Comparison of ENCODE assay signal across 9 cellular contexts in the genomic region with DNA sequence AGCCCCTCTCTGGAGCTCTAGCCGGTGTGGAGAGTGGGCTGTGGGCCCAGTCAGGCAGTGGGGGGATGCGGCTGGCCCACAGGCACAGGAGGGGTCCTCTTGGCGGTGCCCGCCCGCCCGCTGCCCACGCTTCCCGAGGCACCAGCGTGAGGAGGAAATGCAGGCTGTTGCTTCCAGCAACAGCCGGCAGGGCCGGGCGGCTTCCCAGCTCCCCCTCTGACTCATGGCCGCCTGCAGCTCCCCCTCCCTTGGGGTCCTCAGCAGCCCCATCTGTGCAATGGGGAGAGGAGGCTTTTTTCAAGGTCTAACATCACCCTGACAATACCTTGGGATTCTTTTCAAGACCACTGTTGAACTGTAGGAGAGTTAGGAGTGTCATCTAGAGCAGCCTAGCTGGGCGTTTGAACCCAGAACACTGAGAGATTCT. TPM values are rescaled to one million over a fixed set of nuclear protein-coding genes. Genes with fewer than 3 reads are reported as not detected.
A peak's percentile ranks its signal among the peaks of the same experiment; 100 is the strongest.
DNase-seq lines count a peak whose midpoint lies in the region; ATAC-seq, FAIRE-seq and TF ChIP-seq lines count a peak whose summit lies in the region.
"Had no signal": no experiment of that assay in that cellular context is flagged by ENCODE, and none has a peak within 500 bp of the region (broad histone marks: within the 10 kb centered on the region; RNA-seq: fewer than 3 reads in every experiment).

No MANE protein-coding gene starts in this region.

- H2AFZ ChIP-seq in astrocyte (ENCODE audit: low read depth, low read length), result no peak overlapping the region

- H3K27ac Mint-ChIP-seq in astrocyte (ENCODE audit: unreplicated experiment), result peak overlapping the region; percentile 89

- peak overlapping the region; percentile 83 for H3K27ac ChIP-seq in astrocyte (ENCODE audit: low read depth, low read length)

- no peaks in the 10 kb centered on the region for H3K36me3 ChIP-seq in H7 (replicated peaks; ENCODE audit: control insufficient read depth, insufficient read depth, low read length)
- H3K36me3 ChIP-seq in astrocyte (ENCODE audit: insufficient read depth, low read length), result no peaks in the 10 kb centered on the region

- no peak for FAIRE-seq in astrocyte (lab: Jason Lieb, UNC)

- peaks cover 92% of the 10 kb centered on the region for H3K79me2 ChIP-seq in astrocyte (ENCODE audit: insufficient read depth, low read length)

- DNase-seq in H7 (peak; percentile 72), astrocyte (ENCODE audit: low read depth) (peak; percentile 57), kidney tubule cell (ENCODE audit: low spot score) (peak; percentile 77), stromal cell of bone marrow (ENCODE audit: low read depth) (peak; percentile 48), hepatic stellate cell (ENCODE audit: low spot score) (no peak), NK-92 (lab: John Stamatoyannopoulos, UW; ENCODE audit: unreplicated experiment) (no peak)
- DNase-seq: stimulated activated CD4-positive, alpha-beta T cell treated with anti-CD3 and anti-CD28 coated beads, Interleukin-4, amount 100 ng/mL, for 1 hour had no signal

- no peak for ATAC-seq in HG02798 (IDR thresholded peaks at IDR 0.05; ENCODE audit: poor library complexity, unreplicated experiment)
- no peak for ATAC-seq in HG03520 (IDR thresholded peaks at IDR 0.05; ENCODE audit: unreplicated experiment)

- H3K36me3 Mint-ChIP-seq in astrocyte (ENCODE audit: low read depth, unreplicated experiment), result peaks cover 8% of the 10 kb centered on the region

- H3K4me3 Mint-ChIP-seq in astrocyte (ENCODE audit: unreplicated experiment), result peak overlapping the region; percentile 66

- peaks cover 87% of the 10 kb centered on the region for H3K4me1 ChIP-seq in astrocyte (ENCODE audit: insufficient read depth, low read length)

- no peaks in the 10 kb centered on the region for H3K27me3 Mint-ChIP-seq in astrocyte (ENCODE audit: low read depth, unreplicated experiment)

- H3K4me2 ChIP-seq in astrocyte (ENCODE audit: low read length), result peak overlapping the region; percentile 81

- H4K20me1 ChIP-seq in astrocyte (ENCODE audit: insufficient read depth, low read length), result peaks cover 62% of the 10 kb centered on the region

- peak overlapping the region; percentile 73 for H3K9ac ChIP-seq in astrocyte (ENCODE audit: low read length)

- no peak overlapping the region for H3K4me3 ChIP-seq in H7 (ENCODE audit: insufficient read depth, low read depth, low read length)
- H3K4me3 ChIP-seq in astrocyte (ENCODE audit: insufficient read depth, low read depth, low read length), result peak overlapping the region; percentile 20

- no peaks in the 10 kb centered on the region for H3K9me3 Mint-ChIP-seq in astrocyte (ENCODE audit: unreplicated experiment)

- peak; percentile 8 for TF ChIP-seq CTCF in astrocyte (IDR thresholded peaks at IDR 0.05; ENCODE audit: insufficient read depth, low read depth, low read length)

- H3K4me1 Mint-ChIP-seq in astrocyte (ENCODE audit: low read depth, unreplicated experiment), result peaks cover 74% of the 10 kb centered on the region

- H3K9me3 ChIP-seq in astrocyte (ENCODE audit: insufficient read depth, low read depth, low read length), result no peaks in the 10 kb centered on the region

- H3K27me3 ChIP-seq in H7 (ENCODE audit: control insufficient read depth, insufficient read depth, low read length) (no peaks in the 10 kb centered on the region), astrocyte (ENCODE audit: insufficient read depth, low read length) (no peaks in the 10 kb centered on the region)

RNA-seq across cellular contexts. Expression of a gene that starts 10.4 kb away (rescaled TPM):
- total RNA-seq in H7 (2014; rRNA removed; shearing (Covaris generic)), result 150 and 154 TPM in 2 replicates
- 151 and 185 TPM in 2 replicates for total RNA-seq in astrocyte

Comparison
In these comparisons a context has a peak if more than half of its experiments do, and no peak if none do; other contexts are left out.
1. DNase-seq: peak in H7 (single experiment), astrocyte (single experiment), kidney tubule cell (single experiment) and stromal cell of bone marrow (single experiment); none in hepatic stellate cell (single experiment) and NK-92 (single experiment).